ENCODE assay signal across 15 cellular contexts in genomic region chr3:25348996-25349576, GRCh38.
DNase-seq lines count a peak whose midpoint lies in the region; ATAC-seq and TF ChIP-seq lines count a peak whose summit lies in the region.
"Had no signal": no experiment of that assay in that cellular context is flagged by ENCODE, and none has a peak within 500 bp of the region (broad histone marks: within the 10 kb centered on the region; RNA-seq: fewer than 3 reads in every experiment).

No MANE protein-coding gene starts in this region.

- H3K4me3 ChIP-seq in left ventricle myocardium inferior (no peak overlapping the region), heart right ventricle (no peak overlapping the region), adrenal gland (no peak overlapping the region)
- H3K4me3 ChIP-seq: BLaER1 had no signal

- H3K9me3 ChIP-seq in left ventricle myocardium inferior (replicated peaks) (no peaks in the 10 kb centered on the region), heart right ventricle (no peaks in the 10 kb centered on the region), adrenal gland (replicated peaks in 1 of 3) (no peaks in the 10 kb centered on the region)
- H3K9me3 ChIP-seq: BLaER1 had no signal

- H3K4me1 ChIP-seq in left ventricle myocardium inferior, result no peaks in the 10 kb centered on the region
- peaks cover 0 to 6% (median 0%) of the 10 kb centered on the region in 9 donors for H3K4me1 ChIP-seq in heart right ventricle
- no peaks in the 10 kb centered on the region for H3K4me1 ChIP-seq in adrenal gland (replicated peaks in 1 of 2)

- TF ChIP-seq CTCF in left ventricle myocardium inferior (IDR thresholded peaks at IDR 0.05; ENCODE audit: borderline replicate concordance), result no peak
- TF ChIP-seq CTCF in heart right ventricle (IDR thresholded peaks at IDR 0.05), result no peak
- TF ChIP-seq CTCF in adrenal gland (IDR thresholded peaks at IDR 0.05), result no peak
- no peak for TF ChIP-seq CTCF in chondrocyte (IDR thresholded peaks at IDR 0.05)

- no peak overlapping the region for H3K4me3 Mint-ChIP-seq in chondrocyte (ENCODE audit: unreplicated experiment)
- H3K4me3 Mint-ChIP-seq: CD14-positive monocyte; CD4-positive, alpha-beta memory T cell; H9 had no signal

- 59 to 65% methylated on average over 8 of the region's 8 CpGs for WGBS in heart right ventricle, 2 donors
- 53 to 60% (median 56%) methylated on average over 8 of the region's 8 CpGs for WGBS in adrenal gland, 4 donors

- no peak for TF ChIP-seq POLR2A in adrenal gland (IDR thresholded peaks at IDR 0.05)

- no peak overlapping the region for H3K27ac Mint-ChIP-seq in chondrocyte (ENCODE audit: unreplicated experiment)
- H3K27ac Mint-ChIP-seq: CD14-positive monocyte; CD4-positive, alpha-beta memory T cell; H9 had no signal

- H3K4me1 Mint-ChIP-seq in chondrocyte (ENCODE audit: low read depth), result peaks cover 24% of the 10 kb centered on the region
- H3K4me1 Mint-ChIP-seq: CD14-positive monocyte; CD4-positive, alpha-beta memory T cell had no signal

- no peaks in the 10 kb centered on the region for H3K9me3 Mint-ChIP-seq in chondrocyte (ENCODE audit: low read depth)
- H3K9me3 Mint-ChIP-seq: H9 had no signal

- H3K36me3 Mint-ChIP-seq in chondrocyte (ENCODE audit: low read depth), result no peaks in the 10 kb centered on the region
- H3K36me3 Mint-ChIP-seq: CD14-positive monocyte; CD4-positive, alpha-beta memory T cell had no signal

- H3K27ac ChIP-seq in left ventricle myocardium inferior (replicated peaks) (peak overlapping the region; percentile 22), heart right ventricle (no peak overlapping the region), adrenal gland (peak overlapping the region in 1 of 5 donors; percentile 58)
- H3K27ac ChIP-seq: BLaER1 had no signal

- intact Hi-C loops in left ventricle myocardium inferior (cut with micrococcal nuclease) (no loop called here), heart right ventricle (cut with DNase I) (no loop called here), adrenal gland (cut with DNase I) (no loop called here)

- no peaks in the 10 kb centered on the region for H3K36me3 ChIP-seq in left ventricle myocardium inferior
- no peaks in the 10 kb centered on the region for H3K36me3 ChIP-seq in heart right ventricle
- no peaks in the 10 kb centered on the region for H3K36me3 ChIP-seq in adrenal gland (replicated peaks in 1 of 2)
- H3K36me3 ChIP-seq: BLaER1 had no signal

- ATAC-seq in heart right ventricle (no peak), left lobe of liver (peak; percentile 38), GM21576 (IDR thresholded peaks at IDR 0.05; ENCODE audit: unreplicated experiment) (no peak)

- DNase-seq in left ventricle myocardium inferior, result no peak
- DNase-seq in heart right ventricle, result no peak
- DNase-seq in adrenal gland, result peak in 5 of 7 donors; percentile 9 to 69 (median 36)
- DNase-seq in left lobe of liver (ENCODE audit: low spot score), result no peak
- no peak for DNase-seq in chondrocyte (ENCODE audit: low spot score)
- no peak for DNase-seq in medulla oblongata (ENCODE audit: extremely low spot score)
- DNase-seq: 8988T; CD4-positive, alpha-beta memory T cell; DMS153; DMS79; GF-D8; H9 had no signal

- no peaks in the 10 kb centered on the region for H3K27me3 Mint-ChIP-seq in chondrocyte (ENCODE audit: low read depth)
- H3K27me3 Mint-ChIP-seq: CD4-positive, alpha-beta memory T cell had no signal

- H3K27me3 ChIP-seq in left ventricle myocardium inferior (ENCODE audit: low read depth) (no peaks in the 10 kb centered on the region), heart right ventricle (no peaks in the 10 kb centered on the region), adrenal gland (no peaks in the 10 kb centered on the region)
- H3K27me3 ChIP-seq: BLaER1 had no signal

Comparison
In these comparisons a context has a peak if more than half of its experiments do, and no peak if none do; other contexts are left out.
1. DNase-seq: peak in adrenal gland (5 of 7); none in left ventricle myocardium inferior (single experiment), heart right ventricle (0 of 2), left lobe of liver (single experiment), chondrocyte (single experiment) and medulla oblongata (single experiment).